In the genomic region with DNA sequence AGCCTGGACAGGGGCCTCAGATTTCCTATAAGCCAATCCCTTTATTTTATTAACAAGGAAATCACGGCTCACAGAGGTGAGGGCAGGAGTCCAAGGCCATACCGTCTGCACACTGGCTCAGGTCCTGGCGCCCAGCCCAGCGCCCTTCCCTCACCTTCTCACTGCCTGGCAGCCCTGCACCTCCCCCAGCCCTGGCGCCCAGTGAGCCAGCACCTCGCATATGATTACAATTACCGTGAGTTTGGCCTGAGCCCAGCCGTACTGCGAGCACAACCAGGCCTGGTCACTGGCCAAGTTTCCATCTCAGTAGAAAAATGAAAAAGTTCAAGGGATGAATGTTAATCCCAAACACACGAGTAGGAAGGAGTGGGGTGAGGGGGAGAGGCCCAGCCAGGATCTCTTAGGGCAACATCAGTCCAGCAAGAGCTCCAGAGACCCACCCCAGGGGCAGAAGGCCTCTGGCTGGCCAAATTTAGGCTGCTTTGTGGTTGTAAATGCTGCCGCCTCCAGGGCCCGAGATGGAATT, we compare ENCODE assay signal across 8 cellular contexts.
A peak's percentile ranks its signal among the peaks of the same experiment; 100 is the strongest.
DNase-seq lines count a peak whose midpoint lies in the region; ATAC-seq and TF ChIP-seq lines count a peak whose summit lies in the region.

No MANE protein-coding gene starts in this region.

- DNase-seq in AG04450 (ENCODE audit: low read depth, low spot score): peak; percentile 87
- DNase-seq in NCI-H1105 treated with DMSO at 0.1 percent for 48 hours (lab: John Stamatoyannopoulos, UW): peak; percentile 95
- peak; percentile 86 for DNase-seq in cerebellum (ENCODE audit: low spot score)
- DNase-seq in lower lobe of right lung: peak; percentile 94
- DNase-seq in vagina (ENCODE audit: extremely low spot score in 2 of 2): no peak
- no peak for DNase-seq in HuH-7.5 (ENCODE audit: low spot score)
- DNase-seq in NOMO-1 treated with dmso at 0.1 percent for 144 hours (lab: John Stamatoyannopoulos, UW; ENCODE audit: unreplicated experiment): no peak

- ATAC-seq in lower lobe of right lung (peak; percentile 91 to 95), GM21381 (IDR thresholded peaks at IDR 0.05; ENCODE audit: unreplicated experiment) (no peak)

- TF ChIP-seq POLR2A in vagina (IDR thresholded peaks at IDR 0.05): no peak

- POLR2A ChIA-PET in AG04450 (lab: Yijun Ruan, JAX): interaction anchor here (0.8 to 4.4 kb wide), 4 partner anchors 11 to 77 kb away, joined by 4 to 22 read pairs (median 4); no protein-coding TSS in a partner anchor

- peaks cover 63% of the 10 kb centered on the region for H3K4me1 ChIP-seq in lower lobe of right lung
- H3K4me1 ChIP-seq in vagina: peaks cover 61% of the 10 kb centered on the region

- H3K4me3 ChIP-seq in AG04450 (ENCODE audit: low read depth, low read length): peak overlapping the region; percentile 29; the same call in 1 of the 2 replicates
- H3K4me3 ChIP-seq in lower lobe of right lung: no peak overlapping the region
- no peak overlapping the region for H3K4me3 ChIP-seq in vagina

- no peaks in the 10 kb centered on the region for H3K36me3 ChIP-seq in lower lobe of right lung
- H3K36me3 ChIP-seq in vagina: no peaks in the 10 kb centered on the region

- no peaks in the 10 kb centered on the region for H3K9me3 ChIP-seq in AG04450 (ENCODE audit: control insufficient read depth, insufficient read depth, low read length)
- no peaks in the 10 kb centered on the region for H3K9me3 ChIP-seq in lower lobe of right lung
- H3K9me3 ChIP-seq in vagina: no peaks in the 10 kb centered on the region

- intact Hi-C loops in lower lobe of right lung (cut with DNase I) (no loop called here), vagina (cut with DNase I) (no loop called here)

- H3K27me3 ChIP-seq in AG04450 (ENCODE audit: control insufficient read depth, insufficient read depth, low read length) (no peaks in the 10 kb centered on the region), lower lobe of right lung (ENCODE audit: low read depth) (no peaks in the 10 kb centered on the region), vagina (no peaks in the 10 kb centered on the region)

- peak; percentile 18; the same call in 1 of the 2 replicates for TF ChIP-seq CTCF in AG04450 (IDR thresholded peaks at IDR 0.05; ENCODE audit: low read depth, low read length)
- TF ChIP-seq CTCF in lower lobe of right lung (IDR thresholded peaks at IDR 0.05): no peak
- no peak for TF ChIP-seq CTCF in vagina (IDR thresholded peaks at IDR 0.05)

- H3K27ac ChIP-seq in AG04450 (ENCODE audit: low read depth, low read length) (peak overlapping the region; percentile 99), lower lobe of right lung (peak overlapping the region; percentile 77), vagina (peak overlapping the region; percentile 89)

- CTCF ChIA-PET in AG04450 (lab: Charles Lee): interaction anchor here (1.3 kb wide), 1 partner anchor 71 kb away, joined by 3 read pairs; no protein-coding TSS in a partner anchor

Comparison
In these comparisons a context has a peak if more than half of its experiments do, and no peak if none do; other contexts are left out.
1. DNase-seq: peak in AG04450 (single experiment), NCI-H1105 treated with DMSO at 0.1 percent for 48 hours (single experiment), cerebellum (single experiment) and lower lobe of right lung (single experiment); none in vagina (0 of 2), HuH-7.5 (single experiment) and NOMO-1 treated with dmso at 0.1 percent for 144 hours (single experiment).
2. Peak in every context shown above with its lines, with median percentiles within 50 percentile points of each other: H3K27ac ChIP-seq.